10 cellular contexts compared by ENCODE assay signal in the genomic region with DNA sequence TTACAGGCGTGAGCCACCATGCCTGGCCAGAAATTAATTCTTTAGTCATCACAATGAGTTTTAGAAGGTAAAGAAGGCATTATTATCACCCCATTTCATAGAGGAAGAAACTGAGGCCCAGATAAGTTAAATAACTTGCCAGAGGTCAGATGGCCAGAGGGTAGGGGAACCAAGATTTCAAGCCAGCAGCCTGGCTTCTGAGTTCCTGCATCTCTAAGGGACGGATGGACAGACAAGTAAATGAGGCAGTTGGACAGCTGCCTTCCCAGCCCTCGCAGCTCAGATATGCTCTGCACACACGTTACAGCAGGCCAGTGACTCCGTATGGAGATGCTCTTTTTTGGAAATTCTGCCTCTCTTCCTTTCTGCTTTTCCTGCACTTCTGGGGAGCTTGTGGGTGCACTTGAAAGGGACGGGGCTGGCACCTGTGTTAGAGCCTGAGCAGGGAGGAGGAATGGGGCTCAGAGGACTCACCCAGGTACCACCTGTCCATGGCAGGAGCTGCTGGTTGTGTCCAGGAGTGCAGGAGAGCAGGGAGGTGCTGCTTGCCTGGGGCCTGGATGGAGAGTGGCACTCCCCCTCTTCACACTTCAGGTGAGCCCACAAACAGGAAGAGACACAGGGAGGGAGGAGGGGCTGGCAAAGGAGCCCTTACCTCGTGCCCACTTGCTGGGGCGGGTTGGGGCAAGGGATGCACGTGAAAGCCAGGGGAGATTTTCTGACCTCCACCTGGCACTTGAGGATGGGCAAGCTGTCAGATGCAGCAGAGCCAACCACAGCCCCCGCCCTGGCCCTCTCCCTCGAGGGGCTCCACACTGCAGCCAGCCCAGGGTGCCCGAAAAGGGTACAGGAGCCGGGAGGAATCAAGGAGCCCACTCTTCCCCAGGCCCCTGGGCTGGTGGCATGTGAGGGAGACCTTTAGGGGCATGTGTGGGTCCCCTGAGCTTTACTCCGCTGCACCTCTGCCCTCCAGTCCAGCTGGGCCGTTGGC. TPM values are rescaled to one million over a fixed set of nuclear protein-coding genes. Genes with fewer than 3 reads are reported as not detected.
DNase-seq lines count a peak whose midpoint lies in the region; ATAC-seq and TF ChIP-seq lines count a peak whose summit lies in the region.
"Had no signal": no experiment of that assay in that cellular context is flagged by ENCODE, and none has a peak within 500 bp of the region (broad histone marks: within the 10 kb centered on the region; RNA-seq: fewer than 3 reads in every experiment).

No MANE protein-coding gene starts in this region.

- H3K9me3 ChIP-seq in CD8-positive, alpha-beta T cell (ENCODE audit: low read length): no peaks in the 10 kb centered on the region
- H3K9me3 ChIP-seq in body of pancreas (no peaks in the 10 kb centered on the region), neuronal stem cell (replicated peaks in 1 of 2; ENCODE audit: control insufficient read depth in 2 of 2, insufficient read depth in 1 of 2, low read depth in 1 of 2, low read length in 2 of 2) (no peaks in the 10 kb centered on the region)

- peak; percentile 34 for ATAC-seq in CD8-positive, alpha-beta T cell
- peak; percentile 15 for ATAC-seq in HG03460 (IDR thresholded peaks at IDR 0.05; ENCODE audit: unreplicated experiment)
- no peak for ATAC-seq in body of pancreas
- ATAC-seq in HG02642 (IDR thresholded peaks at IDR 0.05; ENCODE audit: poor library complexity, unreplicated experiment): no peak

- H2BK120ac ChIP-seq in neuronal stem cell (ENCODE audit: low read depth, low read length): no peak overlapping the region

- H3K18ac ChIP-seq in neuronal stem cell (ENCODE audit: low read length): no peak overlapping the region

- H3K27ac ChIP-seq in CD8-positive, alpha-beta T cell (ENCODE audit: low read depth, low read length): peak overlapping the region; percentile 4
- H3K27ac ChIP-seq in body of pancreas (peak overlapping the region; percentile 52 to 88 (median 87)), neuronal stem cell (replicated peaks; ENCODE audit: low read length) (no peak overlapping the region)

- no peak overlapping the region for H2BK12ac ChIP-seq in neuronal stem cell (ENCODE audit: low read length)

- H3K79me1 ChIP-seq in neuronal stem cell (ENCODE audit: low read depth, low read length): no peaks in the 10 kb centered on the region

- H2AK5ac ChIP-seq in neuronal stem cell (ENCODE audit: low read depth, low read length): no peak overlapping the region

- intact Hi-C loops in CD8-positive, alpha-beta T cell (cut with DNase I, micrococcal nuclease): loop anchor here (1.0 to 5.0 kb wide), 5 partner anchors 13 to 174 kb away; a partner anchor contains a TSS
- intact Hi-C loops in body of pancreas (cut with DNase I): no loop called here

- no peaks in the 10 kb centered on the region for H3K36me3 Mint-ChIP-seq in CD8-positive, alpha-beta T cell

- peak in 2 of 3 donors; percentile 37 to 60 for TF ChIP-seq POLR2A in body of pancreas (IDR thresholded peaks at IDR 0.05)

- peak overlapping the region; percentile 76 for H3K23ac ChIP-seq in neuronal stem cell (ENCODE audit: low read depth, low read length, poor library complexity)

- POLR2A ChIA-PET in CD8-positive, alpha-beta T cell (lab: Charles Lee): interaction anchor here (0.6 to 1.8 kb wide), 8 partner anchors 13 to 684 kb away, joined by 3 to 6 read pairs (median 3); a partner anchor contains a TSS

- no peak overlapping the region for H3K4me2 ChIP-seq in neuronal stem cell (ENCODE audit: insufficient read depth, low read length, poor library complexity, severe bottlenecking)

- peak in 5 of 7 experiments; percentile 41 to 76 (median 52) for DNase-seq in CD8-positive, alpha-beta T cell
- peak; percentile 15 to 52 (median 44) for DNase-seq in body of pancreas
- DNase-seq in neuronal stem cell (ENCODE audit: low spot score): no peak
- DNase-seq in glomerular visceral epithelial cell (ENCODE audit: extremely low spot score): no peak
- DNase-seq in UCSD-AML1 (lab: John Stamatoyannopoulos, UW; ENCODE audit: unreplicated experiment): no peak
- DNase-seq in stimulated activated CD4-positive, alpha-beta T cell treated with anti-CD3 and anti-CD28 coated beads, Interleukin-15, amount 100 ng/mL, for 24 hours: no peak
- DNase-seq: NCI-H446 treated with DMSO at 0.1 percent for 48 hours had no signal

- peak overlapping the region; percentile 91 for H3K27ac Mint-ChIP-seq in CD8-positive, alpha-beta T cell

- no peak overlapping the region for H3K9ac ChIP-seq in neuronal stem cell (ENCODE audit: low read depth, low read length, poor library complexity)

- 59 to 61% methylated on average over 13 to 15 of the region's 15 CpGs for WGBS in body of pancreas, 2 donors
- no CpG with 5 or more reads among the region's 15 CpGs for WGBS in neuronal stem cell (ENCODE audit: extremely low coverage in 2 of 2, insufficient read length in 2 of 2, insufficient replicate concordance in 1 of 2), 2 donors

- H3K4ac ChIP-seq in neuronal stem cell (ENCODE audit: low read length): no peak overlapping the region

- no peak overlapping the region for H2BK5ac ChIP-seq in neuronal stem cell (ENCODE audit: low read length)

- no peaks in the 10 kb centered on the region for H3K27me3 Mint-ChIP-seq in CD8-positive, alpha-beta T cell (ENCODE audit: low read depth)

- no peaks in the 10 kb centered on the region for H3K9me3 Mint-ChIP-seq in CD8-positive, alpha-beta T cell

- no peak overlapping the region for H4K91ac ChIP-seq in neuronal stem cell (ENCODE audit: low read depth, low read length, poor library complexity)

- no peak overlapping the region for H3K14ac ChIP-seq in neuronal stem cell (ENCODE audit: low read length)

- H3K4me3 Mint-ChIP-seq in CD8-positive, alpha-beta T cell: peak overlapping the region; percentile 66

- no peak for TF ChIP-seq CTCF in CD8-positive, alpha-beta T cell (IDR thresholded peaks at IDR 0.05)
- TF ChIP-seq CTCF in body of pancreas (IDR thresholded peaks at IDR 0.05): no peak

- H4K8ac ChIP-seq in neuronal stem cell (ENCODE audit: low read depth, low read length): no peak overlapping the region

- peak overlapping the region; percentile 20 for H3K4me3 ChIP-seq in CD8-positive, alpha-beta T cell (ENCODE audit: low read depth, low read length)
- no peak overlapping the region for H3K4me3 ChIP-seq in body of pancreas
- peak overlapping the region in 1 of 2 donors; percentile 16 for H3K4me3 ChIP-seq in neuronal stem cell (ENCODE audit: low read length in 2 of 2)

- no peaks in the 10 kb centered on the region for H3K36me3 ChIP-seq in CD8-positive, alpha-beta T cell (ENCODE audit: insufficient read depth, low read length)
- H3K36me3 ChIP-seq in body of pancreas (replicated peaks in 1 of 2; ENCODE audit: insufficient read depth in 1 of 2, low read depth in 2 of 2): no peaks in the 10 kb centered on the region
- no peaks in the 10 kb centered on the region for H3K36me3 ChIP-seq in neuronal stem cell (replicated peaks in 1 of 2; ENCODE audit: control insufficient read depth in 2 of 2, insufficient read depth in 2 of 2, low read length in 2 of 2)

- H3K27me3 ChIP-seq in CD8-positive, alpha-beta T cell (ENCODE audit: insufficient read depth, low read length): no peaks in the 10 kb centered on the region
- H3K27me3 ChIP-seq in body of pancreas: no peaks in the 10 kb centered on the region
- H3K27me3 ChIP-seq in neuronal stem cell (ENCODE audit: control insufficient read depth in 3 of 3, insufficient read depth in 3 of 3, low read depth in 1 of 3, low read length in 3 of 3): peaks cover 0 to 35% (median 0%) of the 10 kb centered on the region in 3 experiments

- peaks cover 62% of the 10 kb centered on the region for H3K4me1 ChIP-seq in CD8-positive, alpha-beta T cell (ENCODE audit: insufficient read depth, low read length)
- H3K4me1 ChIP-seq in body of pancreas: peaks cover 77% of the 10 kb centered on the region
- H3K4me1 ChIP-seq in neuronal stem cell (ENCODE audit: control insufficient read depth in 2 of 2, insufficient read depth in 1 of 2, low read depth in 1 of 2, low read length in 2 of 2): peaks cover 4 to 13% of the 10 kb centered on the region in 2 donors

- H2BK15ac ChIP-seq in neuronal stem cell (ENCODE audit: low read length): no peak overlapping the region

- H2AFZ ChIP-seq in neuronal stem cell (ENCODE audit: low read length): no peak overlapping the region

- CTCF ChIA-PET in CD8-positive, alpha-beta T cell (lab: Charles Lee): interaction anchor here (0.8 to 3.9 kb wide), 10 partner anchors 8 to 226 kb away, joined by 3 to 31 read pairs (median 12); no protein-coding TSS in a partner anchor

- peaks cover 79% of the 10 kb centered on the region for H3K4me1 Mint-ChIP-seq in CD8-positive, alpha-beta T cell (ENCODE audit: low read depth)

RNA-seq across cellular contexts. Expression of a gene that starts 3.3 kb away (rescaled TPM):
- total RNA-seq in CD8-positive, alpha-beta T cell: 1 to 10 TPM; 9.1 to 9.6 TPM
- total RNA-seq in body of pancreas: 100 to 1,000 TPM; 290 to 396 TPM
- 4.1 TPM for polyA plus RNA-seq in neuronal stem cell (2013, experiment 1 of 2)
- 3.3 TPM for polyA plus RNA-seq in neuronal stem cell (2013, experiment 2 of 2)

RNA-seq across cellular contexts. Expression of a gene that starts 30.8 kb away (rescaled TPM):
- total RNA-seq in CD8-positive, alpha-beta T cell: 1 to 10 TPM; 1.3 to 1.8 TPM
- 1 to 10 TPM in 1 of 2 donors, under 1 TPM in 1; 0.33 to 1.6 TPM for total RNA-seq in body of pancreas
- polyA plus RNA-seq in neuronal stem cell (2013, experiment 1 of 2): 0.47 TPM
- polyA plus RNA-seq in neuronal stem cell (2013, experiment 2 of 2): 0.50 TPM

RNA-seq across cellular contexts. Expression of a gene that starts 48.6 kb away (rescaled TPM):
- not detected for total RNA-seq in CD8-positive, alpha-beta T cell
- 10 to 100 TPM; 16.8 to 23.9 TPM for total RNA-seq in body of pancreas
- 291 TPM for polyA plus RNA-seq in neuronal stem cell (2013, experiment 1 of 2)
- polyA plus RNA-seq in neuronal stem cell (2013, experiment 2 of 2): 288 TPM
- total RNA-seq: T-helper 2 cell treated with Interferon-gamma antibody and Interleukin-4, amounts not matched to agents 100 ng/mL and 5 ng/mL, for 36 hours had no signal

Comparison
In these comparisons a context has a peak if more than half of its experiments do, and no peak if none do; other contexts are left out.
1. ATAC-seq: peak in CD8-positive, alpha-beta T cell (single experiment) and HG03460 (single experiment); none in body of pancreas (single experiment) and HG02642 (single experiment).
2. DNase-seq: peak in CD8-positive, alpha-beta T cell (5 of 7) and body of pancreas (4 of 4); none in neuronal stem cell (single experiment), glomerular visceral epithelial cell (single experiment), UCSD-AML1 (single experiment) and stimulated activated CD4-positive, alpha-beta T cell treated with anti-CD3 and anti-CD28 coated beads, Interleukin-15, amount 100 ng/mL, for 24 hours (single experiment).
3. RNA of a gene that starts 3.3 kb away (total RNA-seq): 290 to 396 TPM in body of pancreas; 9.1 to 9.6 TPM in CD8-positive, alpha-beta T cell; every median in the first group is over 10 times any median in the second.
4. RNA of a gene that starts 48.6 kb away (total RNA-seq): 16.8 to 23.9 TPM in body of pancreas; not detected in CD8-positive, alpha-beta T cell; every median in the first group is over 10 times any median in the second.